Comparison of ENCODE assay signal across 8 cellular contexts in the genomic region with DNA sequence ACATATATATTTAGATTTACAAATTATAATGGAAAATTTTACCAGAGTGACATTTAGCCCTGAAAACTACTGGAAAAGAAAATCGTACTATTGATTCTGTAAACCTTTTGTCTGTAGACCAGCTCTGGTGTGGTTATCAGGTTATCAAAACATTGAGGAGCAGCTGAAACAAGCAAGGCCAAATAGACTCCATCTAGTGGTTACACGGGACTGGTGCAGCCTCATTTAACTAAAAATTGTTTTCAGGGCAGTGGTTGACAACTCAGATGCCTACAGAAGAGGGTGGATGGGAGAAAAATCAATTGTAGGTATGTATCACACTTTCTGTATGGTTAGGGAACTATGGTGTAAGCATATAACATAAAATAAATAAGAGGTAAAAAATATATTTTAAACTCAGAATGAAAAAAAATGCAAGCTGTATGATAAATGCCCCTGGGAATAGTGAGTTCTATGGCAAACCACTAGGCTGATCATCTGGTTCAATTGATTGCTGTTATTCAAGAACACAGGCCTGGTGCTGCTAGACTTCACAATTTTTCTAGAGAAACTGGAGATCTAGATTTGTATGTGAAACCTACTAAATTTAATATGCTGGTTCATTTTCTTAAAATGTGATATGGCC. TPM values are rescaled to one million over a fixed set of nuclear protein-coding genes. Genes with fewer than 3 reads are reported as not detected.
A peak's percentile ranks its signal among the peaks of the same experiment; 100 is the strongest.
DNase-seq lines count a peak whose midpoint lies in the region; ATAC-seq and TF ChIP-seq lines count a peak whose summit lies in the region.

No MANE protein-coding gene starts in this region.

- no peaks in the 10 kb centered on the region for H3K36me3 ChIP-seq in Caco-2 (ENCODE audit: control insufficient read depth, insufficient read depth, low read length)

- no peak overlapping the region for H3K4me3 ChIP-seq in Caco-2 (ENCODE audit: low read depth, low read length)

- no TSS peak for BruUV-seq in Caco-2 (replicated peaks; lab: Mats Ljungman, UMichigan)

- no peaks in the 10 kb centered on the region for H3K4me1 ChIP-seq in Caco-2

- no peaks in the 10 kb centered on the region for H3K27me3 Mint-ChIP-seq in Caco-2 (ENCODE audit: insufficient read depth, unreplicated experiment)
- H3K27me3 Mint-ChIP-seq in type B pancreatic cell: no peaks in the 10 kb centered on the region
- H3K27me3 Mint-ChIP-seq in T-helper 17 cell: no peaks in the 10 kb centered on the region

- H3K4me1 Mint-ChIP-seq in Caco-2 (ENCODE audit: low read depth, unreplicated experiment) (no peaks in the 10 kb centered on the region), type B pancreatic cell (ENCODE audit: unreplicated experiment) (peaks cover 5% of the 10 kb centered on the region), T-helper 17 cell (no peaks in the 10 kb centered on the region)

- H3K9me3 Mint-ChIP-seq in Caco-2 (ENCODE audit: unreplicated experiment): peaks cover 33% of the 10 kb centered on the region
- H3K9me3 Mint-ChIP-seq in type B pancreatic cell: peaks cover 6% of the 10 kb centered on the region

- intact Hi-C loops in Caco-2 (cut with micrococcal nuclease; ENCODE audit: unreplicated experiment): loop anchor here (1.0 to 5.0 kb wide), 4 partner anchors 129 to 292 kb away; partner anchors contain the start of gene LIN7A

- no peaks in the 10 kb centered on the region for H3K27me3 ChIP-seq in Caco-2 (replicated peaks; ENCODE audit: control insufficient read depth, insufficient read depth, low read length)

- TF ChIP-seq CTCF in Caco-2 (IDR thresholded peaks at IDR 0.05; ENCODE audit: insufficient read depth in 1 of 2, low read depth in 1 of 2, low read length in 1 of 2, severe bottlenecking in 1 of 2, unreplicated experiment in 1 of 2) (peak; percentile 79 to 87), type B pancreatic cell (conservative IDR thresholded peaks at IDR 0.05) (peak; percentile 85)

- peak; percentile 48 to 58 for DNase-seq in Caco-2
- DNase-seq in NCI-H2171 (lab: John Stamatoyannopoulos, UW): peak; percentile 35
- DNase-seq in astrocyte of the hippocampus (ENCODE audit: low read depth, low spot score): peak; percentile 67
- peak; percentile 69 for DNase-seq in iPS-NIHi7 (ENCODE audit: extremely low spot score)
- no peak for DNase-seq in type B pancreatic cell (ENCODE audit: extremely low spot score, unreplicated experiment)
- DNase-seq in T-helper 17 cell: no peak

- H3K27ac Mint-ChIP-seq in Caco-2 (ENCODE audit: unreplicated experiment) (no peak overlapping the region), type B pancreatic cell (no peak overlapping the region), T-helper 17 cell (no peak overlapping the region)

- no peak overlapping the region for H3K4me3 Mint-ChIP-seq in Caco-2 (ENCODE audit: unreplicated experiment)
- no peak overlapping the region for H3K4me3 Mint-ChIP-seq in type B pancreatic cell
- no peak overlapping the region for H3K4me3 Mint-ChIP-seq in T-helper 17 cell

- H3K9me3 ChIP-seq in Caco-2 (no peaks in the 10 kb centered on the region), T-helper 17 cell (ENCODE audit: control insufficient read depth, low read length, poor library complexity, severe bottlenecking) (no peaks in the 10 kb centered on the region)

- no peaks in the 10 kb centered on the region for H3K36me3 Mint-ChIP-seq in Caco-2 (ENCODE audit: insufficient read depth, unreplicated experiment)
- H3K36me3 Mint-ChIP-seq in type B pancreatic cell: peaks cover 5% of the 10 kb centered on the region
- H3K36me3 Mint-ChIP-seq in T-helper 17 cell (ENCODE audit: low read depth): no peaks in the 10 kb centered on the region

- POLR2A ChIA-PET in Caco-2 (lab: Charles Lee): no interaction called here

- CTCF ChIA-PET in Caco-2 (lab: Charles Lee): interaction anchor here (0.6 to 1.3 kb wide), 4 partner anchors 41 to 292 kb away, joined by 3 to 6 read pairs (median 4); no protein-coding TSS in a partner anchor

- peak; percentile 93 for ATAC-seq in GM19397 (IDR thresholded peaks at IDR 0.05; ENCODE audit: unreplicated experiment)
- peak; percentile 91 for ATAC-seq in HG03196 (IDR thresholded peaks at IDR 0.05; ENCODE audit: unreplicated experiment)
- no peak for ATAC-seq in T-helper 17 cell

RNA-seq across cellular contexts. Expression of gene ACSS3, which starts 51.2 kb away (rescaled TPM):
- total RNA-seq in Caco-2 (2022) (0.70 and 0.95 TPM in 2 replicates), type B pancreatic cell (ENCODE audit: low replicate concordance) (24.5 and 28.0 TPM in 2 replicates), T-helper 17 cell (not detected)

Comparison
In these comparisons a context has a peak if more than half of its experiments do, and no peak if none do; other contexts are left out.
1. DNase-seq: peak in Caco-2 (2 of 2), NCI-H2171 (single experiment), astrocyte of the hippocampus (single experiment) and iPS-NIHi7 (single experiment); none in type B pancreatic cell (single experiment) and T-helper 17 cell (0 of 3).
2. RNA of gene ACSS3, which starts 51.2 kb away (total RNA-seq): 24.5 to 28.0 TPM in type B pancreatic cell; 0.70 to 0.95 TPM in Caco-2 and not detected in T-helper 17 cell; every median in the first group is over 10 times any median in the second.